ENCODE assay signal across 1 cellular context in genomic region chr15:78872155-78872971, GRCh38.
TF ChIP-seq lines count a peak whose summit lies in the region.

MORF4L1 (plus strand) TSS chr15:78872890; CDS start chr15:78873018, 128 bp downstream.

TF ChIP-seq in HepG2, 621 proteins besides CTCF, POLR2A, EP300 and RAD21 (continued from another document and continues in another):
- TF ChIP-seq PLSCR1 (CRISPR knock-in tag; IDR thresholded peaks at IDR 0.05; ENCODE audit: borderline replicate concordance) (no peak), ZFY (CRISPR knock-in tag; IDR thresholded peaks at IDR 0.05) (no peak), ZNF672 (CRISPR knock-in tag; IDR thresholded peaks at IDR 0.05) (no peak), SOX13 (IDR thresholded peaks at IDR 0.05) (no peak), SOX13 (CRISPR knock-in tag; conservative IDR thresholded peaks at IDR 0.05 in 1 of 2, IDR thresholded peaks at IDR 0.05 in 1 of 2) (no peak), ZSCAN20 (CRISPR knock-in tag; IDR thresholded peaks at IDR 0.05; ENCODE audit: borderline replicate concordance) (no peak), SMYD3 (CRISPR knock-in tag; IDR thresholded peaks at IDR 0.05) (no peak), MAX (IDR thresholded peaks at IDR 0.05) (no peak), ZNF850 (CRISPR knock-in tag; conservative IDR thresholded peaks at IDR 0.05) (0 out of 2 replicates have a peak, but pooled peaks have one; percentile 7), GZF1 (CRISPR knock-in tag; IDR thresholded peaks at IDR 0.05) (no peak), MXD1 (CRISPR knock-in tag; IDR thresholded peaks at IDR 0.05) (no peak; the same call in 1 of the 2 replicates), KLF12 (CRISPR knock-in tag; IDR thresholded peaks at IDR 0.05; ENCODE audit: borderline replicate concordance) (peak; percentile 46; the same call in 1 of the 2 replicates), HOMEZ (CRISPR knock-in tag; IDR thresholded peaks at IDR 0.05; ENCODE audit: low read depth) (no peak), ZNF205 (CRISPR knock-in tag; IDR thresholded peaks at IDR 0.05) (no peak), UBTF (CRISPR knock-in tag; IDR thresholded peaks at IDR 0.05) (no peak), CBFB (CRISPR knock-in tag; IDR thresholded peaks at IDR 0.05) (no peak), ZNF160 (CRISPR knock-in tag; IDR thresholded peaks at IDR 0.05) (no peak), ATF6 (CRISPR knock-in tag; conservative IDR thresholded peaks at IDR 0.05) (no peak), KLF6 (CRISPR knock-in tag; IDR thresholded peaks at IDR 0.05) (no peak), NFYB (CRISPR knock-in tag; IDR thresholded peaks at IDR 0.05) (peak; percentile 82), SCMH1 (CRISPR knock-in tag; IDR thresholded peaks at IDR 0.05; ENCODE audit: borderline replicate concordance) (no peak), ZNF775 (CRISPR knock-in tag; IDR thresholded peaks at IDR 0.05; ENCODE audit: borderline replicate concordance) (no peak), PRPF4 (IDR thresholded peaks at IDR 0.05; ENCODE audit: low read depth, low read length, poor library complexity, severe bottlenecking) (peak; percentile 98), KDM1A (CRISPR knock-in tag; IDR thresholded peaks at IDR 0.05) (no peak), ARID4A (CRISPR knock-in tag; IDR thresholded peaks at IDR 0.05; ENCODE audit: borderline replicate concordance) (no peak), NONO (IDR thresholded peaks at IDR 0.05) (no peak), NONO (CRISPR knock-in tag; conservative IDR thresholded peaks at IDR 0.05) (peak; percentile 63), HNRNPK (IDR thresholded peaks at IDR 0.05; ENCODE audit: low read depth, low read length, poor library complexity, severe bottlenecking) (peak; percentile 97), HDAC2 (CRISPR knock-in tag; IDR thresholded peaks at IDR 0.05) (no peak), PRDM10 (CRISPR knock-in tag; IDR thresholded peaks at IDR 0.05; ENCODE audit: low read depth) (no peak), ZNF788 (CRISPR knock-in tag; IDR thresholded peaks at IDR 0.05; ENCODE audit: borderline replicate concordance) (no peak), PITX1 (CRISPR knock-in tag; IDR thresholded peaks at IDR 0.05) (no peak), ZNF432 (CRISPR knock-in tag; IDR thresholded peaks at IDR 0.05; ENCODE audit: borderline replicate concordance) (no peak), ZGPAT (CRISPR knock-in tag; IDR thresholded peaks at IDR 0.05) (no peak), HNRNPLL (IDR thresholded peaks at IDR 0.05; ENCODE audit: low read depth, low read length, poor library complexity, severe bottlenecking) (peak; percentile 48), ZNF761 (CRISPR knock-in tag; conservative IDR thresholded peaks at IDR 0.05) (no peak), ZBTB21 (CRISPR knock-in tag; IDR thresholded peaks at IDR 0.05) (no peak), TEAD3 (CRISPR knock-in tag; optimal IDR thresholded peaks at IDR 0.05; ENCODE audit: borderline replicate concordance) (no peak), ZMYM4 (CRISPR knock-in tag; IDR thresholded peaks at IDR 0.05) (peak; percentile 22; the same call in 1 of the 2 replicates), FOXO4 (CRISPR knock-in tag; conservative IDR thresholded peaks at IDR 0.05) (no peak), HNF4G (IDR thresholded peaks at IDR 0.05; ENCODE audit: borderline replicate concordance, low read depth, low read length) (no peak), HNF4G (CRISPR knock-in tag; IDR thresholded peaks at IDR 0.05; ENCODE audit: borderline replicate concordance, low read depth) (no peak), ZNF839 (CRISPR knock-in tag; IDR thresholded peaks at IDR 0.05; ENCODE audit: borderline replicate concordance) (no peak), SP1 (IDR thresholded peaks at IDR 0.05) (no peak), SP1 (CRISPR knock-in tag; IDR thresholded peaks at IDR 0.05) (peak; percentile 49; the same call in 1 of the 2 replicates), ZNF670 (CRISPR knock-in tag; IDR thresholded peaks at IDR 0.05; ENCODE audit: borderline replicate concordance) (no peak), ZNF317 (CRISPR knock-in tag; IDR thresholded peaks at IDR 0.05) (no peak), ZNF589 (CRISPR knock-in tag; conservative IDR thresholded peaks at IDR 0.05) (peak; percentile 61; the same call in 1 of the 2 replicates), GFI1 (CRISPR knock-in tag; IDR thresholded peaks at IDR 0.05; ENCODE audit: borderline replicate concordance) (no peak)
